Comparison of ENCODE assay signal across 8 cellular contexts in genomic region chr6:36679043-36679821, GRCh38. TPM values are rescaled to one million over a fixed set of nuclear protein-coding genes. Genes with fewer than 3 reads are reported as not detected.
DNase-seq lines count a peak whose midpoint lies in the region; ATAC-seq and TF ChIP-seq lines count a peak whose summit lies in the region.

No MANE protein-coding gene starts in this region.

- intact Hi-C loops in activated T-helper 2 cell treated with anti-CD3 and anti-CD28 coated beads, Interferon-gamma antibody, Interleukin-2, Interleukin-4, amounts not matched to agents 10 μg/mL and 5 μg/mL and 100 μg/mL, durations not matched to agents 14 hours and 24 hours and 36 hours (cut with micrococcal nuclease): loop anchor here (2.0 to 5.0 kb wide), 2 partner anchors 84 to 132 kb away; partner anchors contain the start of genes SRSF3 and STK38

- peaks cover 39% of the 10 kb centered on the region for H3F3A ChIP-seq in neural progenitor cell (ENCODE audit: low read depth)

- H3K4me2 ChIP-seq in neural progenitor cell: peak overlapping the region; percentile 86

- H3K36me3 Mint-ChIP-seq in activated T-helper 2 cell treated with anti-CD3 and anti-CD28 coated beads, Interferon-gamma antibody, Interleukin-2, Interleukin-4, amounts not matched to agents 10 μg/mL and 5 μg/mL and 100 μg/mL, durations not matched to agents 14 hours and 24 hours and 36 hours (ENCODE audit: low read depth): peaks cover 28% of the 10 kb centered on the region
- no peaks in the 10 kb centered on the region for H3K36me3 Mint-ChIP-seq in neural progenitor cell

- no peak overlapping the region for H3K27ac ChIP-seq in neural progenitor cell

- peaks cover 31% of the 10 kb centered on the region for H4K20me1 ChIP-seq in neural progenitor cell (ENCODE audit: low read depth)

- H3K27ac Mint-ChIP-seq in activated T-helper 2 cell treated with anti-CD3 and anti-CD28 coated beads, Interferon-gamma antibody, Interleukin-2, Interleukin-4, amounts not matched to agents 10 μg/mL and 5 μg/mL and 100 μg/mL, durations not matched to agents 14 hours and 24 hours and 36 hours: peak overlapping the region; percentile 89
- H3K27ac Mint-ChIP-seq in neural progenitor cell: no peak overlapping the region

- no peaks in the 10 kb centered on the region for H3K36me3 ChIP-seq in neural progenitor cell

- H3K79me2 ChIP-seq in neural progenitor cell (ENCODE audit: low read depth): peaks cover 48% of the 10 kb centered on the region

- no peaks in the 10 kb centered on the region for H3K9me3 Mint-ChIP-seq in activated T-helper 2 cell treated with anti-CD3 and anti-CD28 coated beads, Interferon-gamma antibody, Interleukin-2, Interleukin-4, amounts not matched to agents 10 μg/mL and 5 μg/mL and 100 μg/mL, durations not matched to agents 14 hours and 24 hours and 36 hours
- no peaks in the 10 kb centered on the region for H3K9me3 Mint-ChIP-seq in neural progenitor cell

- TF ChIP-seq CTCF in GM12864 (IDR thresholded peaks at IDR 0.05; ENCODE audit: low read depth, low read length, missing control alignments) (no peak), foreskin fibroblast (IDR thresholded peaks at IDR 0.05; ENCODE audit: low read depth, low read length) (no peak), neural progenitor cell (IDR thresholded peaks at IDR 0.05) (no peak)

- peaks cover 32% of the 10 kb centered on the region for H3K4me1 ChIP-seq in neural progenitor cell

- H3K27me3 ChIP-seq in neural progenitor cell: peaks cover 25% of the 10 kb centered on the region

- peaks cover 3% of the 10 kb centered on the region for H3K27me3 Mint-ChIP-seq in activated T-helper 2 cell treated with anti-CD3 and anti-CD28 coated beads, Interferon-gamma antibody, Interleukin-2, Interleukin-4, amounts not matched to agents 10 μg/mL and 5 μg/mL and 100 μg/mL, durations not matched to agents 14 hours and 24 hours and 36 hours (ENCODE audit: low read depth)
- H3K27me3 Mint-ChIP-seq in neural progenitor cell (ENCODE audit: insufficient read depth, low read depth): peaks cover 44% of the 10 kb centered on the region

- peak overlapping the region; percentile 28 for H2AFZ ChIP-seq in neural progenitor cell (replicated peaks)

- H3K4me3 ChIP-seq in GM12864 (ENCODE audit: low read depth, low read length): peak overlapping the region; percentile 99
- peak overlapping the region; percentile 88 to 99 for H3K4me3 ChIP-seq in foreskin fibroblast (ENCODE audit: low read depth in 1 of 2, low read length in 2 of 2)
- peak overlapping the region; percentile 65 for H3K4me3 ChIP-seq in neural progenitor cell

- H3K9ac ChIP-seq in neural progenitor cell: no peak overlapping the region

- H3K9me3 ChIP-seq in neural progenitor cell (ENCODE audit: low read depth): no peaks in the 10 kb centered on the region

- H3K4me3 Mint-ChIP-seq in activated T-helper 2 cell treated with anti-CD3 and anti-CD28 coated beads, Interferon-gamma antibody, Interleukin-2, Interleukin-4, amounts not matched to agents 10 μg/mL and 5 μg/mL and 100 μg/mL, durations not matched to agents 14 hours and 24 hours and 36 hours (ENCODE audit: low read depth): peak overlapping the region; percentile 96
- H3K4me3 Mint-ChIP-seq in neural progenitor cell: peak overlapping the region; percentile 83

- DNase-seq in GM12864 (ENCODE audit: low read depth): no peak
- DNase-seq in NCI-H146 (lab: John Stamatoyannopoulos, UW): peak; percentile 64
- peak; percentile 30 for DNase-seq in activated T-helper 2 cell treated with anti-CD3 and anti-CD28 coated beads, Interferon-gamma antibody, Interleukin-2, Interleukin-4, amounts not matched to agents 10 μg/mL and 5 μg/mL and 100 μg/mL, durations not matched to agents 14 hours and 24 hours and 36 hours (ENCODE audit: low spot score)
- DNase-seq in foreskin fibroblast: peak in 1 of 2 donors; percentile 82
- DNase-seq in neural progenitor cell (ENCODE audit: low spot score): peak; percentile 63
- DNase-seq in iPS-NIHi7 (ENCODE audit: extremely low spot score): no peak

- H3K4me1 Mint-ChIP-seq in activated T-helper 2 cell treated with anti-CD3 and anti-CD28 coated beads, Interferon-gamma antibody, Interleukin-2, Interleukin-4, amounts not matched to agents 10 μg/mL and 5 μg/mL and 100 μg/mL, durations not matched to agents 14 hours and 24 hours and 36 hours (ENCODE audit: low read depth): peaks cover 56% of the 10 kb centered on the region
- peaks cover 21% of the 10 kb centered on the region for H3K4me1 Mint-ChIP-seq in neural progenitor cell

- no peak for ATAC-seq in GM21447 (IDR thresholded peaks at IDR 0.05; ENCODE audit: unreplicated experiment)
- ATAC-seq in GM21737 (IDR thresholded peaks at IDR 0.05; ENCODE audit: unreplicated experiment): no peak

RNA-seq across cellular contexts. Expression of gene CDKN1A, which starts 0.7 kb away (rescaled TPM):
- 43.9 and 45.3 TPM in 2 replicates for total RNA-seq in activated T-helper 2 cell treated with anti-CD3 and anti-CD28 coated beads, Interferon-gamma antibody, Interleukin-2, Interleukin-4, amounts not matched to agents 10 μg/mL and 5 μg/mL and 100 μg/mL, durations not matched to agents 14 hours and 24 hours and 36 hours
- 7.0 and 14.1 TPM in 2 replicates for total RNA-seq in neural progenitor cell (ENCODE audit: low replicate concordance)

RNA-seq across cellular contexts. Expression of gene RAB44, which starts 18.4 kb away (rescaled TPM):
- total RNA-seq in activated T-helper 2 cell treated with anti-CD3 and anti-CD28 coated beads, Interferon-gamma antibody, Interleukin-2, Interleukin-4, amounts not matched to agents 10 μg/mL and 5 μg/mL and 100 μg/mL, durations not matched to agents 14 hours and 24 hours and 36 hours: not detected in 2 replicates
- 0.03 TPM in 1 of 2 replicates, not detected in the other for total RNA-seq in neural progenitor cell (ENCODE audit: low replicate concordance)

Comparison
In these comparisons a context has a peak if more than half of its experiments do, and no peak if none do; other contexts are left out.
1. DNase-seq: peak in NCI-H146 (single experiment), activated T-helper 2 cell treated with anti-CD3 and anti-CD28 coated beads, Interferon-gamma antibody, Interleukin-2, Interleukin-4, amounts not matched to agents 10 μg/mL and 5 μg/mL and 100 μg/mL, durations not matched to agents 14 hours and 24 hours and 36 hours (single experiment) and neural progenitor cell (single experiment); none in GM12864 (single experiment) and iPS-NIHi7 (single experiment).
2. Peak in every context shown above with its lines, with median percentiles within 50 percentile points of each other: H3K4me3 ChIP-seq.